1 cellular context compared by ENCODE assay signal in genomic region chr4:153244969-153245368, GRCh38.
TF ChIP-seq lines count a peak whose summit lies in the region.

No MANE protein-coding gene starts in this region.

TF ChIP-seq in H1, 55 proteins besides CTCF, POLR2A, EP300 and RAD21:
- TF ChIP-seq BACH1 (IDR thresholded peaks at IDR 0.05; ENCODE audit: low read length) (no peak), RXRA (IDR thresholded peaks at IDR 0.05; ENCODE audit: insufficient read depth, low read depth, low read length) (no peak), GABPA (IDR thresholded peaks at IDR 0.05; ENCODE audit: borderline replicate concordance, insufficient read depth, low read length) (no peak), JUN (IDR thresholded peaks at IDR 0.05; ENCODE audit: low read depth, low read length) (no peak), CHD7 (IDR thresholded peaks at IDR 0.05; ENCODE audit: insufficient replicate concordance, low read length) (no peak), NANOG (IDR thresholded peaks at IDR 0.05; ENCODE audit: insufficient read depth, low read depth, low read length, poor library complexity, severe bottlenecking) (no peak), SAP30 (IDR thresholded peaks at IDR 0.05; ENCODE audit: insufficient read depth, insufficient replicate concordance, low read length) (no peak), CBX8 (IDR thresholded peaks at IDR 0.05; ENCODE audit: borderline replicate concordance, low read depth, low read length) (no peak), SP4 (IDR thresholded peaks at IDR 0.05; ENCODE audit: low read length) (no peak), SIRT6 (IDR thresholded peaks at IDR 0.05; ENCODE audit: low read length) (no peak), POLR2AphosphoS5 (IDR thresholded peaks at IDR 0.05; ENCODE audit: low read depth, low read length) (no peak), KDM1A (IDR thresholded peaks at IDR 0.05; ENCODE audit: borderline replicate concordance, low read length) (no peak), MAX (IDR thresholded peaks at IDR 0.05) (no peak), MAFK (IDR thresholded peaks at IDR 0.05; ENCODE audit: low read depth, low read length) (no peak), CHD1 (IDR thresholded peaks at IDR 0.05; ENCODE audit: low read depth, low read length) (no peak), RFX5 (IDR thresholded peaks at IDR 0.05; ENCODE audit: borderline replicate concordance, low read depth, low read length) (no peak), KDM5A (IDR thresholded peaks at IDR 0.05; ENCODE audit: low read length) (no peak)
